ENCODE assay signal across 24 cellular contexts in genomic region chr12:93451423-93452158, GRCh38.
"Had no signal": no experiment of that assay in that cellular context is flagged by ENCODE, and none has a peak within 500 bp of the region (broad histone marks: within the 10 kb centered on the region; RNA-seq: fewer than 3 reads in every experiment).

No MANE protein-coding gene starts in this region.

- H3K27me3 ChIP-seq: adrenal gland, MG63, SJSA1 had no signal

- H3K36me3 Mint-ChIP-seq: activated CD4-positive, alpha-beta memory T cell treated with anti-CD3 and anti-CD28 coated beads for 36 hours; activated naive CD8-positive, alpha-beta T cell had no signal

- H3K4me1 Mint-ChIP-seq: central memory CD8-positive, alpha-beta T cell had no signal

- H3K27ac Mint-ChIP-seq: activated B cell treated with CpG ODN at 0.5 μM for 24 hours; activated CD4-positive, alpha-beta memory T cell treated with anti-CD3 and anti-CD28 coated beads for 36 hours; activated CD4-positive, alpha-beta T cell treated with anti-CD3 and anti-CD28 coated beads, Interleukin-2, amount 10 ng/mL, durations not matched to agents 7 days and 5 days; activated naive CD8-positive, alpha-beta T cell; T-helper 1 cell treated with Interleukin-12 subunit alpha and Interleukin-12 subunit beta and Interleukin-4 antibody, amounts not matched to agents 30 μg/mL and 1 μg/mL, for 36 hours had no signal

- H3K4me3 ChIP-seq: adrenal gland, MG63, SJSA1 had no signal

- H3K27me3 Mint-ChIP-seq: activated B cell treated with CpG ODN at 0.5 μM for 24 hours; activated CD4-positive, alpha-beta memory T cell treated with anti-CD3 and anti-CD28 coated beads for 36 hours had no signal

- ATAC-seq: activated T-cell treated with anti-CD3 and anti-CD28 coated beads, Interleukin-2, amount 50 U/mL, for 4 hours had no signal

- DNase-seq: activated B cell treated with CpG ODN at 0.5 μM for 24 hours; activated CD4-positive, alpha-beta memory T cell treated with anti-CD3 and anti-CD28 coated beads for 36 hours; activated CD4-positive, alpha-beta T cell treated with anti-CD3 and anti-CD28 coated beads for 1 hour; activated CD4-positive, alpha-beta T cell treated with anti-CD3 and anti-CD28 coated beads, Interleukin-2, amount 10 ng/mL, durations not matched to agents 7 days and 5 days; activated CD8-positive, alpha-beta memory T cell treated with anti-CD3 and anti-CD28 coated beads for 24 hours; activated effector memory CD4-positive, alpha-beta T cell treated with anti-CD3 and anti-CD28 coated beads, Interleukin-2, amount 50 U/mL, for 16 hours; activated naive CD4-positive, alpha-beta T cell treated with Interleukin-2 at 50 U/mL for 16 hours; activated T-cell treated with anti-CD3 and anti-CD28 coated beads, Interleukin-2, amount 50 U/mL, for 4 hours; adrenal gland; aorta; KG1; MG63; NCI-H1105 treated with DMSO at 0.1 percent for 48 hours; NCI-H146; NCI-H187 treated with DMSO at 0.1 percent for 48 hours; NCI-H2171; NCI-H2227 treated with DMSO at 0.1 percent for 48 hours; NCI-H446 treated with DMSO at 0.1 percent for 48 hours; NCI-H524 treated with DMSO at 0.1 percent for 48 hours; NCI-H748 treated with DMSO at 0.1 percent for 48 hours had no signal

- H3K9me3 Mint-ChIP-seq: activated B cell treated with CpG ODN at 0.5 μM for 24 hours; activated CD4-positive, alpha-beta memory T cell treated with anti-CD3 and anti-CD28 coated beads for 36 hours; activated T-cell treated with anti-CD3 and anti-CD28 coated beads, Interleukin-2, amount 50 U/mL, for 4 hours; central memory CD8-positive, alpha-beta T cell; T-helper 1 cell treated with Interleukin-12 subunit alpha and Interleukin-12 subunit beta and Interleukin-4 antibody, amounts not matched to agents 30 μg/mL and 1 μg/mL, for 36 hours had no signal

- H3K4me3 Mint-ChIP-seq: activated B cell treated with CpG ODN at 0.5 μM for 24 hours; activated CD4-positive, alpha-beta memory T cell treated with anti-CD3 and anti-CD28 coated beads for 36 hours; activated CD4-positive, alpha-beta T cell treated with anti-CD3 and anti-CD28 coated beads, Interleukin-2, amount 10 ng/mL, durations not matched to agents 7 days and 5 days; activated naive CD8-positive, alpha-beta T cell; activated T-cell treated with anti-CD3 and anti-CD28 coated beads, Interleukin-2, amount 50 U/mL, for 4 hours; central memory CD8-positive, alpha-beta T cell; T-helper 1 cell treated with Interleukin-12 subunit alpha and Interleukin-12 subunit beta and Interleukin-4 antibody, amounts not matched to agents 30 μg/mL and 1 μg/mL, for 36 hours had no signal

- H3K9me3 ChIP-seq: adrenal gland, MG63, SJSA1 had no signal

- H3K27ac ChIP-seq: adrenal gland, SJSA1 had no signal

- H3K4me1 ChIP-seq: adrenal gland, SJSA1 had no signal

- H3K36me3 ChIP-seq: adrenal gland, MG63, SJSA1 had no signal
